In genomic region chr20:52180167-52180840, GRCh38 we compare ENCODE assay signal across 15 cellular contexts. TPM values are rescaled to one million over a fixed set of nuclear protein-coding genes. Genes with fewer than 3 reads are reported as not detected.
A peak's percentile ranks its signal among the peaks of the same experiment; 100 is the strongest.
DNase-seq lines count a peak whose midpoint lies in the region; ATAC-seq and TF ChIP-seq lines count a peak whose summit lies in the region.
"Had no signal": no experiment of that assay in that cellular context is flagged by ENCODE, and none has a peak within 500 bp of the region (broad histone marks: within the 10 kb centered on the region; RNA-seq: fewer than 3 reads in every experiment).

No MANE protein-coding gene starts in this region.

- H3K79me2 ChIP-seq in OCI-LY3 (ENCODE audit: low read length): peaks cover 10% of the 10 kb centered on the region

- TF ChIP-seq CTCF in OCI-LY3 (IDR thresholded peaks at IDR 0.05; ENCODE audit: low read depth, low read length): no peak
- no peak for TF ChIP-seq CTCF in GM13977 (IDR thresholded peaks at IDR 0.05; ENCODE audit: extremely low read depth, insufficient read depth, missing control alignments)

- peaks cover 8 to 20% (median 11%) of the 10 kb centered on the region in 10 experiments; a peak in 17 of 20 replicates for H3K4me1 ChIP-seq in BLaER1 treated with 17β-estradiol and CSF1 and Interleukin-3, amounts not matched to agents 10 nM and 100 nM
- H3K4me1 ChIP-seq in OCI-LY3 (ENCODE audit: low read length): peaks cover 27% of the 10 kb centered on the region
- H3K4me1 ChIP-seq: Caco-2 had no signal

- no peaks in the 10 kb centered on the region for H3K27me3 ChIP-seq in BLaER1 treated with 17β-estradiol and CSF1 and Interleukin-3, amounts not matched to agents 10 nM and 100 nM
- no peaks in the 10 kb centered on the region for H3K27me3 ChIP-seq in OCI-LY3 (ENCODE audit: low read depth, low read length)

- H3K9me3 ChIP-seq in BLaER1 treated with 17β-estradiol and CSF1 and Interleukin-3, amounts not matched to agents 10 nM and 100 nM (replicated peaks in 1 of 11): peaks cover 0 to 17% (median 0%) of the 10 kb centered on the region in 11 experiments; a peak in 3 of 22 replicates
- 0 out of 2 replicates have a peak, but pooled peaks cover 5% of the 10 kb centered on the region for H3K9me3 ChIP-seq in OCI-LY3 (ENCODE audit: insufficient read depth, low read length)
- H3K9me3 ChIP-seq: Caco-2 had no signal

- H3K36me3 ChIP-seq in BLaER1 treated with 17β-estradiol and CSF1 and Interleukin-3, amounts not matched to agents 10 nM and 100 nM: peaks cover 44 to 88% (median 73%) of the 10 kb centered on the region in 11 experiments
- H3K36me3 ChIP-seq in OCI-LY3 (replicated peaks; ENCODE audit: low read depth, low read length): peaks cover 47% of the 10 kb centered on the region

- no peaks in the 10 kb centered on the region for H4K20me1 ChIP-seq in BLaER1 treated with 17β-estradiol and CSF1 and Interleukin-3, amounts not matched to agents 10 nM and 100 nM
- H4K20me1 ChIP-seq in OCI-LY3 (ENCODE audit: insufficient read depth, low read length): no peaks in the 10 kb centered on the region

- ATAC-seq in activated CD4-positive, alpha-beta T cell treated with anti-CD3 and anti-CD28 coated beads for 36 hours: no peak
- no peak for ATAC-seq in naive B cell (ENCODE audit: low read depth in 2 of 2)
- no peak for ATAC-seq in GM19351 (IDR thresholded peaks at IDR 0.05; ENCODE audit: unreplicated experiment)
- ATAC-seq in HG03378 (IDR thresholded peaks at IDR 0.05; ENCODE audit: unreplicated experiment): no peak

- POLR2A ChIA-PET in activated CD4-positive, alpha-beta T cell treated with anti-CD3 and anti-CD28 coated beads for 36 hours (lab: Charles Lee): interaction anchor here (1.1 kb wide), 1 partner anchor 966 kb away, joined by 7 read pairs; no protein-coding TSS in a partner anchor

- H3K4me3 Mint-ChIP-seq in activated CD4-positive, alpha-beta T cell treated with anti-CD3 and anti-CD28 coated beads for 36 hours: no peak overlapping the region
- peak overlapping the region in 2 of 8 donors; percentile 3 to 68 for H3K4me3 Mint-ChIP-seq in naive B cell
- H3K4me3 Mint-ChIP-seq: CD14-positive monocyte had no signal

- H3K27me3 Mint-ChIP-seq in activated CD4-positive, alpha-beta T cell treated with anti-CD3 and anti-CD28 coated beads for 36 hours: no peaks in the 10 kb centered on the region
- no peaks in the 10 kb centered on the region for H3K27me3 Mint-ChIP-seq in naive B cell

- DNase-seq in activated CD4-positive, alpha-beta T cell treated with anti-CD3 and anti-CD28 coated beads for 36 hours: no peak
- DNase-seq in activated CD4-positive, alpha-beta T cell treated with anti-CD3 and anti-CD28 coated beads for 4 hours: no peak
- DNase-seq in naive B cell: no peak
- DNase-seq in GM13977 (ENCODE audit: low spot score): no peak
- DNase-seq: 8988T, Caco-2, KG1, NCI-H187 treated with DMSO at 0.1 percent for 48 hours, NCI-H2171 treated with DMSO at 0.1 percent for 48 hours, SIG-M5 had no signal

- no peak overlapping the region for H3K4me3 ChIP-seq in BLaER1 treated with 17β-estradiol and CSF1 and Interleukin-3, amounts not matched to agents 10 nM and 100 nM
- peak overlapping the region; percentile 31 for H3K4me3 ChIP-seq in OCI-LY3 (ENCODE audit: low read length)

- CTCF ChIA-PET in activated CD4-positive, alpha-beta T cell treated with anti-CD3 and anti-CD28 coated beads for 36 hours (lab: Charles Lee): interaction anchor here (1.1 kb wide), 1 partner anchor 30 kb away, joined by 3 read pairs; no protein-coding TSS in a partner anchor

- H3K9me3 Mint-ChIP-seq in activated CD4-positive, alpha-beta T cell treated with anti-CD3 and anti-CD28 coated beads for 36 hours (ENCODE audit: low read depth): no peaks in the 10 kb centered on the region
- peaks cover 0 to 4% (median 0%) of the 10 kb centered on the region in 7 donors for H3K9me3 Mint-ChIP-seq in naive B cell

- H3K4me2 ChIP-seq in BLaER1 treated with 17β-estradiol and CSF1 and Interleukin-3, amounts not matched to agents 10 nM and 100 nM: peak overlapping the region; percentile 5 to 55 (median 28); a peak in 13 of 22 replicates
- peak overlapping the region; percentile 76 for H3K4me2 ChIP-seq in OCI-LY3 (ENCODE audit: low read length)

- intact Hi-C loops in activated CD4-positive, alpha-beta T cell treated with anti-CD3 and anti-CD28 coated beads for 36 hours (cut with DNase I, micrococcal nuclease): no loop called here

- H2AFZ ChIP-seq in OCI-LY3 (ENCODE audit: low read depth, low read length): no peak overlapping the region

- in situ Hi-C loops in GM13977 (cut with MboI; ENCODE audit: low pct_unique_long_range_greater_than_20kb, low sequenced_read_pairs, unreplicated experiment): no loop called here

- H3K4me1 Mint-ChIP-seq in activated CD4-positive, alpha-beta T cell treated with anti-CD3 and anti-CD28 coated beads for 36 hours: peaks cover 23% of the 10 kb centered on the region
- H3K4me1 Mint-ChIP-seq in naive B cell: peaks cover 19 to 39% (median 24%) of the 10 kb centered on the region in 3 donors
- H3K4me1 Mint-ChIP-seq: CD14-positive monocyte had no signal

- H3K27ac ChIP-seq in BLaER1 treated with 17β-estradiol and CSF1 and Interleukin-3, amounts not matched to agents 10 nM and 100 nM: peak overlapping the region in 2 of 11 experiments; percentile 13 to 33; a peak in 2 of 22 replicates
- H3K27ac ChIP-seq in OCI-LY3 (ENCODE audit: low read length): peak overlapping the region; percentile 85

- H3K27ac Mint-ChIP-seq in activated CD4-positive, alpha-beta T cell treated with anti-CD3 and anti-CD28 coated beads for 36 hours: peak overlapping the region; percentile 55
- peak overlapping the region in 4 of 6 donors; percentile 1 to 63 (median 54) for H3K27ac Mint-ChIP-seq in naive B cell

- H3K9ac ChIP-seq in BLaER1 treated with 17β-estradiol and CSF1 and Interleukin-3, amounts not matched to agents 10 nM and 100 nM: no peak overlapping the region
- H3K9ac ChIP-seq in OCI-LY3 (ENCODE audit: low read length): peak overlapping the region; percentile 20; the same call in 1 of the 2 replicates

- H3K36me3 Mint-ChIP-seq in activated CD4-positive, alpha-beta T cell treated with anti-CD3 and anti-CD28 coated beads for 36 hours (ENCODE audit: low read depth): peaks cover 39% of the 10 kb centered on the region
- H3K36me3 Mint-ChIP-seq in naive B cell: peaks cover 19 to 24% of the 10 kb centered on the region in 2 donors

RNA-seq across cellular contexts. Expression of gene ZFP64, which starts 11.3 kb away (rescaled TPM):
- total RNA-seq in activated CD4-positive, alpha-beta T cell treated with anti-CD3 and anti-CD28 coated beads for 36 hours: 10 to 100 TPM; 12.2 to 16.5 TPM
- 10 to 100 TPM in 1 of 6 donors, 1 to 10 TPM in 5; 5.7 to 12.1 (median 7.9) TPM for polyA plus RNA-seq in naive B cell (ENCODE audit: low read depth in 6 of 6)
